Comparison of ENCODE assay signal across 25 cellular contexts in the genomic region with DNA sequence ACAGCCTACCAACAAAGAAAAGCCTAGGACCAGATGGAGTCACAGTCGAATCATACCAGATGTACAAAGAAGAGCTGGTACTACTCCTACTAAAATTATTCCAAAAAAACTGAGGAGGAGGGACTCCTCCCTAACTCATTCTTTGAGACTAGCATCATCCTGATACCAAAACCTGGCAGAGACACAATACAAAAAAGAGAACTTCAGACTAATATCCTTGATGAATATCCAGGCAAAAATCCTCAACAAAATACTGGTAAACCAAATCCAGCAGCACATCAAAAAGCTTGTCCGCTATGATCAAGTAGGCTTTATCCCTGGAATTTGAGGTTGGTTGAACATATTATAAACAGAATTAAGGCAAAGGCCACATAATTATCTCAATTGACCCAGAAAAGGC.
A peak's percentile ranks its signal among the peaks of the same experiment; 100 is the strongest.
DNase-seq lines count a peak whose midpoint lies in the region; ATAC-seq, FAIRE-seq and TF ChIP-seq lines count a peak whose summit lies in the region.
"Had no signal": no experiment of that assay in that cellular context is flagged by ENCODE, and none has a peak within 500 bp of the region (broad histone marks: within the 10 kb centered on the region; RNA-seq: fewer than 3 reads in every experiment).

No MANE protein-coding gene starts in this region.

- no peaks in the 10 kb centered on the region for H3K27me3 ChIP-seq in astrocyte (ENCODE audit: insufficient read depth, low read length)
- H3K27me3 ChIP-seq: BE2C; BLaER1 treated with 17β-estradiol and CSF1 and Interleukin-3, amounts not matched to agents 10 nM and 100 nM had no signal

- H3K9me3 Mint-ChIP-seq in astrocyte (ENCODE audit: unreplicated experiment), result no peaks in the 10 kb centered on the region
- peaks cover 15 to 17% of the 10 kb centered on the region in 2 donors for H3K9me3 Mint-ChIP-seq in stimulated activated naive B cell treated with anti-CD40 and anti-IgM and Interleukin-4, amounts not matched to agents 10 μg/mL and 1 μg/mL and 100 μg/mL, for 72 hours
- peaks cover 29% of the 10 kb centered on the region for H3K9me3 Mint-ChIP-seq in chondrocyte (ENCODE audit: low read depth)

- FAIRE-seq in astrocyte (lab: Jason Lieb, UNC), result no peak
- FAIRE-seq: A204.1, D721Med, GM12878, GM19239 had no signal

- H3K27me3 Mint-ChIP-seq in astrocyte (ENCODE audit: low read depth, unreplicated experiment), result no peaks in the 10 kb centered on the region
- no peaks in the 10 kb centered on the region for H3K27me3 Mint-ChIP-seq in stimulated activated naive B cell treated with anti-CD40 and anti-IgM and Interleukin-4, amounts not matched to agents 10 μg/mL and 1 μg/mL and 100 μg/mL, for 72 hours
- H3K27me3 Mint-ChIP-seq in chondrocyte (ENCODE audit: low read depth), result no peaks in the 10 kb centered on the region
- H3K27me3 Mint-ChIP-seq: CD4-positive, alpha-beta T cell; CD8-positive, alpha-beta memory T cell had no signal

- no peaks in the 10 kb centered on the region for H3K36me3 ChIP-seq in astrocyte (ENCODE audit: insufficient read depth, low read length)
- H3K36me3 ChIP-seq: BE2C; BLaER1 treated with 17β-estradiol and CSF1 and Interleukin-3, amounts not matched to agents 10 nM and 100 nM had no signal

- no peak overlapping the region for H3K4me3 Mint-ChIP-seq in astrocyte (ENCODE audit: unreplicated experiment)
- H3K4me3 Mint-ChIP-seq in stimulated activated naive B cell treated with anti-CD40 and anti-IgM and Interleukin-4, amounts not matched to agents 10 μg/mL and 1 μg/mL and 100 μg/mL, for 72 hours, result no peak overlapping the region
- no peak overlapping the region for H3K4me3 Mint-ChIP-seq in chondrocyte (ENCODE audit: unreplicated experiment)
- H3K4me3 Mint-ChIP-seq: CD14-positive monocyte; CD4-positive, alpha-beta T cell; CD8-positive, alpha-beta memory T cell; GM23338; H9 had no signal

- no peaks in the 10 kb centered on the region for H4K20me1 ChIP-seq in astrocyte (ENCODE audit: insufficient read depth, low read length)
- H4K20me1 ChIP-seq: BLaER1 treated with 17β-estradiol and CSF1 and Interleukin-3, amounts not matched to agents 10 nM and 100 nM had no signal

- H3K4me3 ChIP-seq in astrocyte (ENCODE audit: insufficient read depth, low read depth, low read length), result no peak overlapping the region
- H3K4me3 ChIP-seq in fibroblast of mammary gland (ENCODE audit: control insufficient read depth, low read depth, low read length), result no peak overlapping the region
- H3K4me3 ChIP-seq: BLaER1 treated with 17β-estradiol and CSF1 and Interleukin-3, amounts not matched to agents 10 nM and 100 nM; GM12878; GM23338 had no signal

- TF ChIP-seq CTCF in astrocyte (IDR thresholded peaks at IDR 0.05; ENCODE audit: insufficient read depth, low read depth, low read length), result no peak
- no peak for TF ChIP-seq CTCF in fibroblast of mammary gland (conservative IDR thresholded peaks at IDR 0.05; ENCODE audit: control insufficient read depth, insufficient read depth, low read depth, low read length)
- TF ChIP-seq CTCF in chondrocyte (IDR thresholded peaks at IDR 0.05), result no peak

- no peak overlapping the region for H2AFZ ChIP-seq in astrocyte (ENCODE audit: low read depth, low read length)
- H2AFZ ChIP-seq: GM23338 had no signal

- no peak overlapping the region for H3K4me2 ChIP-seq in astrocyte (ENCODE audit: low read length)
- H3K4me2 ChIP-seq: BLaER1 treated with 17β-estradiol and CSF1 and Interleukin-3, amounts not matched to agents 10 nM and 100 nM; GM23338 had no signal

- no peak overlapping the region for H3K9ac ChIP-seq in astrocyte (ENCODE audit: low read length)
- H3K9ac ChIP-seq: BLaER1 treated with 17β-estradiol and CSF1 and Interleukin-3, amounts not matched to agents 10 nM and 100 nM had no signal

- no peaks in the 10 kb centered on the region for H3K4me1 Mint-ChIP-seq in astrocyte (ENCODE audit: low read depth, unreplicated experiment)
- H3K4me1 Mint-ChIP-seq in stimulated activated naive B cell treated with anti-CD40 and anti-IgM and Interleukin-4, amounts not matched to agents 10 μg/mL and 1 μg/mL and 100 μg/mL, for 72 hours, result no peaks in the 10 kb centered on the region
- H3K4me1 Mint-ChIP-seq in chondrocyte (ENCODE audit: low read depth), result no peaks in the 10 kb centered on the region
- H3K4me1 Mint-ChIP-seq: CD14-positive monocyte; CD8-positive, alpha-beta memory T cell; GM23338 had no signal

- H3K79me2 ChIP-seq in astrocyte (ENCODE audit: insufficient read depth, low read length), result no peaks in the 10 kb centered on the region

- no peaks in the 10 kb centered on the region for H3K9me3 ChIP-seq in astrocyte (ENCODE audit: insufficient read depth, low read depth, low read length)
- H3K9me3 ChIP-seq: BE2C had no signal

- DNase-seq in NCI-H2171 treated with DMSO at 0.1 percent for 48 hours (lab: John Stamatoyannopoulos, UW) (peak; percentile 0), NCI-H2171 (lab: John Stamatoyannopoulos, UW) (no peak), astrocyte (ENCODE audit: low read depth) (peak; percentile 71), fibroblast of mammary gland (ENCODE audit: low read depth) (peak; percentile 6), NCI-H82 (lab: John Stamatoyannopoulos, UW) (no peak), chondrocyte (ENCODE audit: low spot score) (no peak), activated T-cell treated with anti-CD3 and anti-CD28 coated beads for 4 hours (no peak)
- DNase-seq in stimulated activated naive B cell treated with anti-CD40 and anti-IgM and Interleukin-4, amounts not matched to agents 10 μg/mL and 1 μg/mL and 100 μg/mL, for 72 hours, result no peak
- DNase-seq: BE2C; CD4-positive, alpha-beta T cell; CD8-positive, alpha-beta memory T cell; DMS 273 treated with DMSO at 0.1 percent for 48 hours; DMS79; EL; GDM1; H9 had no signal

- H3K36me3 Mint-ChIP-seq in astrocyte (ENCODE audit: low read depth, unreplicated experiment) (no peaks in the 10 kb centered on the region), chondrocyte (ENCODE audit: low read depth) (peaks cover 14% of the 10 kb centered on the region)
- no peaks in the 10 kb centered on the region for H3K36me3 Mint-ChIP-seq in stimulated activated naive B cell treated with anti-CD40 and anti-IgM and Interleukin-4, amounts not matched to agents 10 μg/mL and 1 μg/mL and 100 μg/mL, for 72 hours
- H3K36me3 Mint-ChIP-seq: CD14-positive monocyte; CD8-positive, alpha-beta memory T cell had no signal

- ATAC-seq in stimulated activated naive B cell treated with anti-CD40 and anti-IgM and Interleukin-4, amounts not matched to agents 10 μg/mL and 1 μg/mL and 100 μg/mL, for 72 hours (replicated peaks), result no peak
- ATAC-seq: GM12878, GM23338, HCT116 had no signal

- no peak overlapping the region for H3K27ac ChIP-seq in astrocyte (ENCODE audit: low read depth, low read length)
- H3K27ac ChIP-seq: 22Rv1; BLaER1 treated with 17β-estradiol and CSF1 and Interleukin-3, amounts not matched to agents 10 nM and 100 nM had no signal

- H3K27ac Mint-ChIP-seq in astrocyte (ENCODE audit: unreplicated experiment), result no peak overlapping the region
- no peak overlapping the region for H3K27ac Mint-ChIP-seq in stimulated activated naive B cell treated with anti-CD40 and anti-IgM and Interleukin-4, amounts not matched to agents 10 μg/mL and 1 μg/mL and 100 μg/mL, for 72 hours
- H3K27ac Mint-ChIP-seq in chondrocyte (ENCODE audit: unreplicated experiment), result no peak overlapping the region
- H3K27ac Mint-ChIP-seq: CD14-positive monocyte; CD4-positive, alpha-beta T cell; CD8-positive, alpha-beta memory T cell; GM23338; H9 had no signal

- no peaks in the 10 kb centered on the region for H3K4me1 ChIP-seq in astrocyte (ENCODE audit: insufficient read depth, low read length)
- H3K4me1 ChIP-seq: BE2C; BLaER1 treated with 17β-estradiol and CSF1 and Interleukin-3, amounts not matched to agents 10 nM and 100 nM had no signal

Comparison
In these comparisons a context has a peak if more than half of its experiments do, and no peak if none do; other contexts are left out.
1. DNase-seq: peak in NCI-H2171 treated with DMSO at 0.1 percent for 48 hours (single experiment), astrocyte (single experiment) and fibroblast of mammary gland (single experiment); none in NCI-H2171 (single experiment), NCI-H82 (single experiment), stimulated activated naive B cell treated with anti-CD40 and anti-IgM and Interleukin-4, amounts not matched to agents 10 μg/mL and 1 μg/mL and 100 μg/mL, for 72 hours (single experiment), chondrocyte (single experiment) and activated T-cell treated with anti-CD3 and anti-CD28 coated beads for 4 hours (single experiment).